In the genomic region with DNA sequence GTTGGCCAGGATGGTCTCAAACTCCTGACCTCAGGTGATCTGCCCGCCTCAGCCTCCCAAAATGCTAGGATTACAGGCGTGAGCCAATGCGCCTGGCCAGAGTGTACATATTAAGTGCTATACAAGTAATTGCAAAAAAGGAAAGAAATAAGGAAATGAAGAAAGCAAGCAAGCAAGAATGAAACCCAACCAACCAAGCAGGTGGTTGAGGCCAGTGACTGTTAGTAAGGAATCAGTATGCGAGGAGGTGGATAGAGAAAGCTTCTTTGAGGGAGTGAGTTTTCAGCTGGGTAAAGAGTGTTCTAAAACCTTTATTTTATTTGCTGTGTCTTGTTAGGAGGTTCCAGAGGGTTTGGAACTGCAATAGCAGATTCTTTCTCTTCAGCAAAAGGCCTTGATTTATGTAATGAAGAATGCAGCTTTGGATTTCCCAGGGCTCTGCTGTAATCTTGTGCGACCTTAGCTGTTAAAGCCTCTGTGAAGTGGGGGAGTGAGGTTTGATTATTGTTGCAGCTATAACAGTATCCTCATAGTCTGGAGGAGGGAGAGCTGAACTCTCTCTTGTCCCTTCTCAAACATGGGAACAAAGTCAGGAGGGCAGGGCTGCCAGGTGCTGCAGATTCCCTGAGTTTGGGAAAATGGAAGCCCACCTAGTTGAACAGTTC, we compare ENCODE assay signal across 14 cellular contexts. TPM values are rescaled to one million over a fixed set of nuclear protein-coding genes. Genes with fewer than 3 reads are reported as not detected.
A peak's percentile ranks its signal among the peaks of the same experiment; 100 is the strongest.
DNase-seq lines count a peak whose midpoint lies in the region; ATAC-seq and TF ChIP-seq lines count a peak whose summit lies in the region.
"Had no signal": no experiment of that assay in that cellular context is flagged by ENCODE, and none has a peak within 500 bp of the region (broad histone marks: within the 10 kb centered on the region; RNA-seq: fewer than 3 reads in every experiment).

No MANE protein-coding gene starts in this region.

- TF ChIP-seq CTCF in activated CD8-positive, alpha-beta T cell treated with anti-CD3 and anti-CD28 coated beads for 36 hours (IDR thresholded peaks at IDR 0.05): no peak
- TF ChIP-seq CTCF in spleen (IDR thresholded peaks at IDR 0.05 in 8 of 11, conservative IDR thresholded peaks at IDR 0.05 in 3 of 11): no peak

- H3K36me3 ChIP-seq in spleen: peaks cover 0 to 47% (median 39%) of the 10 kb centered on the region in 6 donors
- H3K36me3 ChIP-seq: right lobe of liver had no signal

- no peaks in the 10 kb centered on the region for H3K27me3 Mint-ChIP-seq in activated CD8-positive, alpha-beta T cell treated with anti-CD3 and anti-CD28 coated beads for 36 hours
- H3K27me3 Mint-ChIP-seq in activated CD8-positive, alpha-beta T cell treated with anti-CD3 and anti-CD28 coated beads, Interleukin-2, amount 10 ng/mL, durations not matched to agents 7 days and 5 days (ENCODE audit: low read depth): no peaks in the 10 kb centered on the region
- H3K27me3 Mint-ChIP-seq in T-cell: no peaks in the 10 kb centered on the region

- peak overlapping the region in 7 of 8 donors; percentile 32 to 90 (median 85) for H3K27ac ChIP-seq in spleen
- H3K27ac ChIP-seq: esophagus muscularis mucosa, right lobe of liver, tibial nerve had no signal

- WGBS in spleen, 5 donors: 46 to 65% (median 61%) methylated on average over 5 of the region's 5 CpGs

- peak overlapping the region; percentile 53 for H3K27ac Mint-ChIP-seq in activated CD8-positive, alpha-beta T cell treated with anti-CD3 and anti-CD28 coated beads for 36 hours
- no peak overlapping the region for H3K27ac Mint-ChIP-seq in activated CD8-positive, alpha-beta T cell treated with anti-CD3 and anti-CD28 coated beads, Interleukin-2, amount 10 ng/mL, durations not matched to agents 7 days and 5 days
- H3K27ac Mint-ChIP-seq in T-cell: peak overlapping the region; percentile 80 to 81

- peaks cover 31 to 87% (median 57%) of the 10 kb centered on the region in 6 donors for H3K4me1 ChIP-seq in spleen
- H3K4me1 ChIP-seq: right lobe of liver had no signal

- TF ChIP-seq POLR2A in spleen (IDR thresholded peaks at IDR 0.05): no peak

- no peaks in the 10 kb centered on the region for H3K9me3 ChIP-seq in spleen
- H3K9me3 ChIP-seq: esophagus muscularis mucosa, right lobe of liver, tibial nerve had no signal

- POLR2A ChIA-PET in activated CD8-positive, alpha-beta T cell treated with anti-CD3 and anti-CD28 coated beads for 36 hours (lab: Charles Lee): interaction anchor here (0.6 kb wide), 1 partner anchor 260 kb away, joined by 3 read pairs; no protein-coding TSS in a partner anchor
- POLR2A ChIA-PET in activated CD8-positive, alpha-beta T cell treated with anti-CD3 and anti-CD28 coated beads, Interleukin-2, amount 10 ng/mL, durations not matched to agents 7 days and 5 days (lab: Charles Lee): interaction anchor here (2.2 kb wide), 1 partner anchor 18 kb away, joined by 9 read pairs; no protein-coding TSS in a partner anchor
- POLR2A ChIA-PET in T-cell (lab: Charles Lee): no interaction called here

- no peak overlapping the region for H3K4me3 Mint-ChIP-seq in activated CD8-positive, alpha-beta T cell treated with anti-CD3 and anti-CD28 coated beads for 36 hours
- H3K4me3 Mint-ChIP-seq in activated CD8-positive, alpha-beta T cell treated with anti-CD3 and anti-CD28 coated beads, Interleukin-2, amount 10 ng/mL, durations not matched to agents 7 days and 5 days: no peak overlapping the region
- H3K4me3 Mint-ChIP-seq in T-cell: no peak overlapping the region

- peaks cover 46% of the 10 kb centered on the region for H3K36me3 Mint-ChIP-seq in activated CD8-positive, alpha-beta T cell treated with anti-CD3 and anti-CD28 coated beads for 36 hours (ENCODE audit: low read depth)
- H3K36me3 Mint-ChIP-seq in activated CD8-positive, alpha-beta T cell treated with anti-CD3 and anti-CD28 coated beads, Interleukin-2, amount 10 ng/mL, durations not matched to agents 7 days and 5 days (ENCODE audit: low read depth): peaks cover 36% of the 10 kb centered on the region
- peaks cover 41% of the 10 kb centered on the region for H3K36me3 Mint-ChIP-seq in T-cell

- intact Hi-C loops in activated CD8-positive, alpha-beta T cell treated with anti-CD3 and anti-CD28 coated beads for 36 hours (cut with micrococcal nuclease): no loop called here
- intact Hi-C loops in spleen (cut with DNase I; ENCODE audit: low total_unique reads): no loop called here

- no peaks in the 10 kb centered on the region for H3K27me3 ChIP-seq in spleen (replicated peaks in 1 of 7)
- H3K27me3 ChIP-seq: esophagus muscularis mucosa, right lobe of liver, tibial nerve had no signal

- CTCF ChIA-PET in activated CD8-positive, alpha-beta T cell treated with anti-CD3 and anti-CD28 coated beads for 36 hours (lab: Charles Lee): interaction anchor here (1.1 to 2.6 kb wide), 3 partner anchors 9 to 80 kb away, joined by 3 to 10 read pairs (median 8); partner anchors contain the start of gene RNF141
- CTCF ChIA-PET in activated CD8-positive, alpha-beta T cell treated with anti-CD3 and anti-CD28 coated beads, Interleukin-2, amount 10 ng/mL, durations not matched to agents 7 days and 5 days (lab: Charles Lee): interaction anchor here (1.3 to 2.1 kb wide), 2 partner anchors 54 to 81 kb away, joined by 3 to 11 read pairs; partner anchors contain the start of gene RNF141
- CTCF ChIA-PET in T-cell (lab: Charles Lee): interaction anchor here (0.5 to 1.3 kb wide), 2 partner anchors 15 to 80 kb away, joined by 4 to 6 read pairs; partner anchors contain the start of gene RNF141 (in 1 of the 2)

- H3K4me1 Mint-ChIP-seq in activated CD8-positive, alpha-beta T cell treated with anti-CD3 and anti-CD28 coated beads for 36 hours (ENCODE audit: low read depth): peaks cover 46% of the 10 kb centered on the region
- peaks cover 45% of the 10 kb centered on the region for H3K4me1 Mint-ChIP-seq in activated CD8-positive, alpha-beta T cell treated with anti-CD3 and anti-CD28 coated beads, Interleukin-2, amount 10 ng/mL, durations not matched to agents 7 days and 5 days (ENCODE audit: low read depth)
- H3K4me1 Mint-ChIP-seq in T-cell: peaks cover 49 to 57% (median 54%) of the 10 kb centered on the region in 3 donors

- peak overlapping the region in 1 of 8 donors; percentile 18 for H3K4me3 ChIP-seq in spleen
- H3K4me3 ChIP-seq: esophagus muscularis mucosa, right lobe of liver, tibial nerve had no signal

- no peak for DNase-seq in activated CD8-positive, alpha-beta T cell treated with anti-CD3 and anti-CD28 coated beads for 36 hours
- DNase-seq in activated CD8-positive, alpha-beta T cell treated with anti-CD3 and anti-CD28 coated beads, Interleukin-2, amount 10 ng/mL, durations not matched to agents 7 days and 5 days: no peak
- no peak for DNase-seq in T-cell
- no peak for DNase-seq in spleen
- no peak for DNase-seq in NCI-H69 (lab: John Stamatoyannopoulos, UW)
- no peak for DNase-seq in COLO668 (lab: John Stamatoyannopoulos, UW; ENCODE audit: unreplicated experiment)
- no peak for DNase-seq in DMS153 treated with DMSO at 0.1 percent for 48 hours (lab: John Stamatoyannopoulos, UW; ENCODE audit: unreplicated experiment)
- DNase-seq: caudate nucleus, HCEC 1CT, NCI-H226, right lobe of liver had no signal

- H3K9me3 Mint-ChIP-seq in activated CD8-positive, alpha-beta T cell treated with anti-CD3 and anti-CD28 coated beads for 36 hours: no peaks in the 10 kb centered on the region
- H3K9me3 Mint-ChIP-seq in activated CD8-positive, alpha-beta T cell treated with anti-CD3 and anti-CD28 coated beads, Interleukin-2, amount 10 ng/mL, durations not matched to agents 7 days and 5 days (ENCODE audit: insufficient read depth): no peaks in the 10 kb centered on the region
- H3K9me3 Mint-ChIP-seq in T-cell: no peaks in the 10 kb centered on the region

- no peak for ATAC-seq in activated CD8-positive, alpha-beta T cell treated with anti-CD3 and anti-CD28 coated beads for 36 hours
- no peak for ATAC-seq in activated CD8-positive, alpha-beta T cell treated with anti-CD3 and anti-CD28 coated beads, Interleukin-2, amount 10 ng/mL, durations not matched to agents 7 days and 5 days
- ATAC-seq in GM21717 (IDR thresholded peaks at IDR 0.05; ENCODE audit: unreplicated experiment): peak; percentile 23
- no peak for ATAC-seq in T-cell (replicated peaks in 1 of 4)
- ATAC-seq: right lobe of liver had no signal

RNA-seq across cellular contexts. Expression of gene AMPD3, which starts 5.7 kb away (rescaled TPM):
- 10 to 100 TPM; 31.1 to 34.2 TPM for total RNA-seq in activated CD8-positive, alpha-beta T cell treated with anti-CD3 and anti-CD28 coated beads for 36 hours
- total RNA-seq in activated CD8-positive, alpha-beta T cell treated with anti-CD3 and anti-CD28 coated beads, Interleukin-2, amount 10 ng/mL, durations not matched to agents 7 days and 5 days: 10 to 100 TPM; 11.9 to 12.3 TPM
- 10 to 100 TPM; 21.1 to 40.0 (median 26.0) TPM for total RNA-seq in T-cell
- 10 to 100 TPM; 19.1 to 54.7 (median 26.5) TPM for total RNA-seq in spleen
- polyA plus RNA-seq in spleen: 10 to 100 TPM in 2 of 3 donors, 1 to 10 TPM in 1; 9.3 to 16.1 (median 12.9) TPM

Comparison
In these comparisons a context has a peak if more than half of its experiments do, and no peak if none do; other contexts are left out.
1. POLR2A ChIA-PET loops: an anchor here in activated CD8-positive, alpha-beta T cell treated with anti-CD3 and anti-CD28 coated beads for 36 hours (0.6 kb wide) and activated CD8-positive, alpha-beta T cell treated with anti-CD3 and anti-CD28 coated beads, Interleukin-2, amount 10 ng/mL, durations not matched to agents 7 days and 5 days (2.2 kb wide); none called in T-cell.